Comparison of ENCODE assay signal across 8 cellular contexts in genomic region chr17:48831549-48831883, GRCh38. TPM values are rescaled to one million over a fixed set of nuclear protein-coding genes. Genes with fewer than 3 reads are reported as not detected.
DNase-seq lines count a peak whose midpoint lies in the region; ATAC-seq and TF ChIP-seq lines count a peak whose summit lies in the region.

No MANE protein-coding gene starts in this region.

- no peak for ATAC-seq in left cardiac atrium
- ATAC-seq in GM18517 (IDR thresholded peaks at IDR 0.05; ENCODE audit: unreplicated experiment) = no peak

- no peak for DNase-seq in right atrium auricular region (ENCODE audit: low spot score)
- no peak for DNase-seq in left cardiac atrium
- DNase-seq in caudate nucleus (lab: John Stamatoyannopoulos, UW) = no peak
- no peak for DNase-seq in epidermal melanocyte (ENCODE audit: insufficient read length, low spot score)
- DNase-seq in hepatic stellate cell (ENCODE audit: low spot score) = no peak
- no peak for DNase-seq in NCI-H1092 treated with DMSO at 0.1 percent for 48 hours (lab: John Stamatoyannopoulos, UW)

- H3K4me1 ChIP-seq in right atrium auricular region = peaks cover 0 to 52% of the 10 kb centered on the region in 2 donors
- H3K4me1 ChIP-seq in mucosa of stomach (ENCODE audit: control insufficient read depth, insufficient read depth, low read length) = peaks cover 40% of the 10 kb centered on the region

- no peaks in the 10 kb centered on the region for H3K27me3 ChIP-seq in right atrium auricular region
- no peaks in the 10 kb centered on the region for H3K27me3 ChIP-seq in mucosa of stomach (ENCODE audit: control insufficient read depth, insufficient read depth, low read length)

- H3K9me3 ChIP-seq in right atrium auricular region (no peaks in the 10 kb centered on the region), mucosa of stomach (ENCODE audit: control insufficient read depth, low read length) (no peaks in the 10 kb centered on the region)

- H3K4me3 ChIP-seq in right atrium auricular region = peak overlapping the region; percentile 97 to 99
- peak overlapping the region; percentile 83 for H3K4me3 ChIP-seq in mucosa of stomach (ENCODE audit: low read length)

- intact Hi-C loops in left cardiac atrium (cut with DNase I) = no loop called here

- H3K27ac ChIP-seq in right atrium auricular region (peak overlapping the region; percentile 99 to 100), caudate nucleus (ENCODE audit: low read depth, low read length) (peak overlapping the region; percentile 96)

- H3K36me3 ChIP-seq in right atrium auricular region (no peaks in the 10 kb centered on the region), mucosa of stomach (ENCODE audit: control insufficient read depth, insufficient read depth, low read length) (no peaks in the 10 kb centered on the region)

- no peak for TF ChIP-seq CTCF in right atrium auricular region (IDR thresholded peaks at IDR 0.05)

- peak overlapping the region; percentile 97 for H3K9ac ChIP-seq in mucosa of stomach (ENCODE audit: low read length)

RNA-seq across cellular contexts. Expression of gene CALCOCO2, which starts 0.7 kb away (rescaled TPM):
- total RNA-seq in right atrium auricular region = 100 to 1,000 TPM; 112 to 152 TPM
- total RNA-seq in left cardiac atrium = 100 to 1,000 TPM; 180 to 241 TPM

RNA-seq across cellular contexts. Expression of gene TTLL6, which starts 14.5 kb away (rescaled TPM):
- not detected for total RNA-seq in right atrium auricular region
- under 1 TPM in 1 of 2 donors, not detected in 1; 0.16 TPM for total RNA-seq in left cardiac atrium
